Comparison of ENCODE assay signal across 8 cellular contexts in genomic region chr1:110916669-110917306, GRCh38. TPM values are rescaled to one million over a fixed set of nuclear protein-coding genes. Genes with fewer than 3 reads are reported as not detected.
DNase-seq lines count a peak whose midpoint lies in the region; ATAC-seq and TF ChIP-seq lines count a peak whose summit lies in the region.

No MANE protein-coding gene starts in this region.

- no peak for TF ChIP-seq EP300 in ovary (IDR thresholded peaks at IDR 0.05)

- H3K36me3 ChIP-seq in ovary: no peaks in the 10 kb centered on the region

- ATAC-seq in GM21528 (IDR thresholded peaks at IDR 0.05; ENCODE audit: low FRiP score, unreplicated experiment) (peak; percentile 58), GM19463 (IDR thresholded peaks at IDR 0.05; ENCODE audit: unreplicated experiment) (no peak)

- intact Hi-C loops in ovary (cut with DNase I): no loop called here

- H3K9me3 ChIP-seq in ovary: no peaks in the 10 kb centered on the region

- TF ChIP-seq CTCF in choroid plexus epithelial cell (conservative IDR thresholded peaks at IDR 0.05; ENCODE audit: low read depth, low read length) (no peak), ovary (IDR thresholded peaks at IDR 0.05) (no peak)

- no peak overlapping the region for H3K27ac ChIP-seq in ovary

- WGBS in ovary, 3 donors: 32 to 38% (median 35%) methylated on average over 2 of the region's 2 CpGs

- H3K4me1 ChIP-seq in ovary (ENCODE audit: insufficient read depth): no peaks in the 10 kb centered on the region

- no peaks in the 10 kb centered on the region for H3K27me3 ChIP-seq in ovary

- H3K4me3 ChIP-seq in choroid plexus epithelial cell (ENCODE audit: low read depth, low read length) (no peak overlapping the region), ovary (no peak overlapping the region)

- peak; percentile 67 for DNase-seq in DMS53 (lab: John Stamatoyannopoulos, UW)
- peak; percentile 38 to 60 for DNase-seq in NOMO-1 (lab: John Stamatoyannopoulos, UW; ENCODE audit: unreplicated experiment in 2 of 2)
- DNase-seq in choroid plexus epithelial cell (ENCODE audit: low read depth): peak; percentile 17
- DNase-seq in SKM-1 (lab: John Stamatoyannopoulos, UW; ENCODE audit: unreplicated experiment): no peak
- no peak for DNase-seq in cerebellar cortex (ENCODE audit: low spot score)
- no peak for DNase-seq in ovary

- no peak for TF ChIP-seq POLR2A in ovary (IDR thresholded peaks at IDR 0.05)

RNA-seq across cellular contexts. Expression of gene CD53, which starts 43.8 kb away (rescaled TPM):
- total RNA-seq in ovary: 10 to 100 TPM in 3 of 7 donors, 1 to 10 TPM in 4; 6.3 to 23.5 (median 8.0) TPM
- polyA plus RNA-seq in ovary: 10 to 100 TPM in 1 of 2 donors, 1 to 10 TPM in 1; 7.4 to 57.1 TPM

RNA-seq across cellular contexts. Expression of gene LRIF1, which starts 46.9 kb away (rescaled TPM):
- total RNA-seq in ovary: 10 to 100 TPM in 6 of 7 donors, 1 to 10 TPM in 1; 9.5 to 25.6 (median 12.6) TPM
- polyA plus RNA-seq in ovary: 10 to 100 TPM in 1 of 2 donors, 1 to 10 TPM in 1; 7.2 to 14.5 TPM

Comparison
In these comparisons a context has a peak if more than half of its experiments do, and no peak if none do; other contexts are left out.
1. DNase-seq: peak in DMS53 (single experiment), NOMO-1 (2 of 2) and choroid plexus epithelial cell (single experiment); none in SKM-1 (single experiment), cerebellar cortex (single experiment) and ovary (0 of 5).